8 cellular contexts compared by ENCODE assay signal in genomic region chr15:68816795-68817303, GRCh38. TPM values are rescaled to one million over a fixed set of nuclear protein-coding genes. Genes with fewer than 3 reads are reported as not detected.
DNase-seq lines count a peak whose midpoint lies in the region; ATAC-seq and TF ChIP-seq lines count a peak whose summit lies in the region.

No MANE protein-coding gene starts in this region.

- H3K4me1 ChIP-seq in BE2C = peaks cover 13% of the 10 kb centered on the region
- H3K4me1 ChIP-seq in HUES48 (ENCODE audit: control insufficient read depth, insufficient read depth, low read length) = peaks cover 39% of the 10 kb centered on the region
- H3K4me1 ChIP-seq in iPS-20b (ENCODE audit: insufficient read depth, low read length) = peaks cover 21% of the 10 kb centered on the region

- peaks cover 13% of the 10 kb centered on the region for H3K36me3 Mint-ChIP-seq in stimulated activated memory B cell treated with anti-CD40 and anti-IgM and Interleukin-4, amounts not matched to agents 10 μg/mL and 1 μg/mL and 100 μg/mL, for 72 hours

- H3K9ac ChIP-seq in HUES48 (ENCODE audit: low read depth, low read length) (peak overlapping the region; percentile 92), iPS-20b (ENCODE audit: low read depth, low read length) (peak overlapping the region; percentile 99)

- H3K27me3 Mint-ChIP-seq in stimulated activated memory B cell treated with anti-CD40 and anti-IgM and Interleukin-4, amounts not matched to agents 10 μg/mL and 1 μg/mL and 100 μg/mL, for 72 hours = no peaks in the 10 kb centered on the region

- H3K36me3 ChIP-seq in BE2C (peaks cover 17% of the 10 kb centered on the region), HUES48 (ENCODE audit: control insufficient read depth, insufficient read depth, low read length) (no peaks in the 10 kb centered on the region; the same call in 1 of the 2 replicates), iPS-20b (ENCODE audit: insufficient read depth, low read depth, low read length) (peaks cover 12% of the 10 kb centered on the region; the same call in 1 of the 2 replicates)

- no peaks in the 10 kb centered on the region for H3K9me3 Mint-ChIP-seq in stimulated activated memory B cell treated with anti-CD40 and anti-IgM and Interleukin-4, amounts not matched to agents 10 μg/mL and 1 μg/mL and 100 μg/mL, for 72 hours

- H3K27me3 ChIP-seq in BE2C (no peaks in the 10 kb centered on the region), HUES48 (ENCODE audit: control insufficient read depth, insufficient read depth, low read length) (peaks cover 11% of the 10 kb centered on the region), iPS-20b (ENCODE audit: insufficient read depth, low read length) (peaks cover 10% of the 10 kb centered on the region)

- peaks cover 58% of the 10 kb centered on the region for H3K4me1 Mint-ChIP-seq in stimulated activated memory B cell treated with anti-CD40 and anti-IgM and Interleukin-4, amounts not matched to agents 10 μg/mL and 1 μg/mL and 100 μg/mL, for 72 hours

- no peak for ATAC-seq in stimulated activated memory B cell treated with anti-CD40 and anti-IgM and Interleukin-4, amounts not matched to agents 10 μg/mL and 1 μg/mL and 100 μg/mL, for 72 hours
- ATAC-seq in GM18511 (IDR thresholded peaks at IDR 0.05; ENCODE audit: unreplicated experiment) = no peak
- ATAC-seq in HG03025 (IDR thresholded peaks at IDR 0.05; ENCODE audit: low FRiP score, unreplicated experiment) = no peak

- H3K9me3 ChIP-seq in BE2C (no peaks in the 10 kb centered on the region), HUES48 (ENCODE audit: control insufficient read depth, insufficient read depth, low read length) (no peaks in the 10 kb centered on the region), iPS-20b (ENCODE audit: insufficient read depth, low read depth, low read length) (no peaks in the 10 kb centered on the region)

- H3K4me3 ChIP-seq in BE2C (ENCODE audit: low read depth, low read length) = peak overlapping the region; percentile 97
- peak overlapping the region; percentile 96 for H3K4me3 ChIP-seq in HUES48 (ENCODE audit: low read depth, low read length)
- H3K4me3 ChIP-seq in iPS-20b (ENCODE audit: low read length) = peak overlapping the region; percentile 99

- peak overlapping the region; percentile 93 for H3K4me3 Mint-ChIP-seq in stimulated activated memory B cell treated with anti-CD40 and anti-IgM and Interleukin-4, amounts not matched to agents 10 μg/mL and 1 μg/mL and 100 μg/mL, for 72 hours

- DNase-seq in BE2C = no peak
- DNase-seq in NCI-H2029 treated with DMSO at 0.1 percent for 48 hours (lab: John Stamatoyannopoulos, UW) = no peak

- H3K27ac ChIP-seq in HUES48 (ENCODE audit: low read depth, low read length) (peak overlapping the region; percentile 98), angular gyrus (ENCODE audit: low read depth, low read length) (peak overlapping the region; percentile 86), iPS-20b (ENCODE audit: low read length) (peak overlapping the region; percentile 52)

- H3K27ac Mint-ChIP-seq in stimulated activated memory B cell treated with anti-CD40 and anti-IgM and Interleukin-4, amounts not matched to agents 10 μg/mL and 1 μg/mL and 100 μg/mL, for 72 hours = peak overlapping the region; percentile 99

- no peak for TF ChIP-seq CTCF in BE2C (IDR thresholded peaks at IDR 0.05; ENCODE audit: low read depth, low read length)

RNA-seq across cellular contexts. Expression of gene ANP32A, which starts 3.8 kb away (rescaled TPM):
- 347 TPM for polyA plus RNA-seq in BE2C (2012; ENCODE audit: insufficient read depth, insufficient read length, low read depth)
